ENCODE assay signal across 18 cellular contexts in genomic region chr3:72973031-72973723, GRCh38. TPM values are rescaled to one million over a fixed set of nuclear protein-coding genes. Genes with fewer than 3 reads are reported as not detected.
DNase-seq lines count a peak whose midpoint lies in the region; ATAC-seq, FAIRE-seq and TF ChIP-seq lines count a peak whose summit lies in the region.
"Had no signal": no experiment of that assay in that cellular context is flagged by ENCODE, and none has a peak within 500 bp of the region (broad histone marks: within the 10 kb centered on the region; RNA-seq: fewer than 3 reads in every experiment).

No MANE protein-coding gene starts in this region.

- DNase-seq in GM23338 (ENCODE audit: low spot score), result peak; percentile 54
- no peak for DNase-seq in keratinocyte (ENCODE audit: low read depth, low spot score)
- DNase-seq in small intestine, result peak; percentile 96
- no peak for DNase-seq in foreskin melanocyte
- DNase-seq in activated CD4-positive, alpha-beta T cell treated with anti-CD3 and anti-CD28 coated beads, Interleukin-2, amount 10 ng/mL, durations not matched to agents 7 days and 5 days, result no peak
- DNase-seq in stimulated activated CD4-positive, alpha-beta T cell treated with anti-CD3 and anti-CD28 coated beads, Interleukin-2, amount 100 ng/mL, for 48 hours, result no peak
- no peak for DNase-seq in T-helper 2 cell
- DNase-seq: activated CD4-positive, alpha-beta T cell treated with anti-CD3 and anti-CD28 coated beads for 1 hour; foreskin fibroblast; GM23248; kidney; NCI-H146; NCI-H510A treated with DMSO at 0.1 percent for 48 hours; T-helper 1 cell; upper lobe of left lung had no signal

- H4K20me1 ChIP-seq in GM23338 (replicated peaks; ENCODE audit: insufficient read depth) (no peaks in the 10 kb centered on the region), keratinocyte (ENCODE audit: control insufficient read depth, extremely low read depth, insufficient read depth, low read length) (no peaks in the 10 kb centered on the region)

- H3K4me3 ChIP-seq in GM23338 (no peak overlapping the region), keratinocyte (ENCODE audit: control insufficient read depth in 2 of 3, extremely low read depth in 1 of 3, insufficient read depth in 2 of 3, low read depth in 1 of 3, low read length in 3 of 3) (no peak overlapping the region), small intestine (ENCODE audit: low read depth in 1 of 2, low read length in 2 of 2) (peak overlapping the region in 1 of 2 donors; percentile 4)
- H3K4me3 ChIP-seq: GM23248, upper lobe of left lung had no signal

- H3K9me1 ChIP-seq in keratinocyte (ENCODE audit: control insufficient read depth, extremely low read depth, insufficient read depth, low read length), result no peaks in the 10 kb centered on the region

- POLR2A ChIA-PET in activated CD4-positive, alpha-beta T cell treated with anti-CD3 and anti-CD28 coated beads, Interleukin-2, amount 10 ng/mL, durations not matched to agents 7 days and 5 days (lab: Charles Lee), result no interaction called here

- ATAC-seq in GM23338, result peak; percentile 71
- no peak for ATAC-seq in activated T-helper 17 cell treated with anti-CD3 and anti-CD28 coated beads, Interleukin-2, amount 50 U/mL, for 72 hours (replicated peaks)
- ATAC-seq: Panc1 had no signal

- H3K79me2 ChIP-seq in GM23338 (replicated peaks; ENCODE audit: insufficient read depth), result no peaks in the 10 kb centered on the region
- no peaks in the 10 kb centered on the region for H3K79me2 ChIP-seq in keratinocyte (ENCODE audit: control insufficient read depth, insufficient read depth, low read length)

- H3K9ac ChIP-seq in keratinocyte (ENCODE audit: control insufficient read depth, extremely low read depth, insufficient read depth, low read length), result no peak overlapping the region
- H3K9ac ChIP-seq: GM23248 had no signal

- H3K4me3 Mint-ChIP-seq in GM23338, result no peak overlapping the region
- H3K4me3 Mint-ChIP-seq in activated T-helper 17 cell treated with anti-CD3 and anti-CD28 coated beads, Interleukin-2, amount 50 U/mL, for 72 hours, result no peak overlapping the region
- H3K4me3 Mint-ChIP-seq in activated CD4-positive, alpha-beta T cell treated with anti-CD3 and anti-CD28 coated beads, Interleukin-2, amount 10 ng/mL, durations not matched to agents 7 days and 5 days, result no peak overlapping the region
- H3K4me3 Mint-ChIP-seq: dendritic cell treated with granulocyte-macrophage colony-stimulating factor and Interleukin-4, amounts not matched to agents 40 ng/mL and 50 ng/mL, for 4 days had no signal

- H3K36me3 ChIP-seq in GM23338 (ENCODE audit: insufficient read depth) (no peaks in the 10 kb centered on the region), keratinocyte (ENCODE audit: control insufficient read depth in 2 of 2, extremely low read depth in 1 of 2, insufficient read depth in 2 of 2, low read length in 2 of 2) (no peaks in the 10 kb centered on the region), small intestine (ENCODE audit: control insufficient read depth in 2 of 2, insufficient read depth in 2 of 2, low read length in 2 of 2) (no peaks in the 10 kb centered on the region)
- H3K36me3 ChIP-seq: upper lobe of left lung had no signal

- no peaks in the 10 kb centered on the region for H3F3A ChIP-seq in GM23338 (replicated peaks; ENCODE audit: low read depth)

- H3K27me3 ChIP-seq in GM23338 (ENCODE audit: insufficient read depth) (no peaks in the 10 kb centered on the region), keratinocyte (ENCODE audit: control insufficient read depth, extremely low read depth, insufficient read depth, low read length) (no peaks in the 10 kb centered on the region), small intestine (ENCODE audit: control insufficient read depth in 2 of 2, insufficient read depth in 2 of 2, low read length in 2 of 2) (no peaks in the 10 kb centered on the region)
- H3K27me3 ChIP-seq: upper lobe of left lung had no signal

- CTCF ChIA-PET in activated CD4-positive, alpha-beta T cell treated with anti-CD3 and anti-CD28 coated beads, Interleukin-2, amount 10 ng/mL, durations not matched to agents 7 days and 5 days (lab: Charles Lee), result interaction anchor here (0.6 kb wide), 1 partner anchor 566 kb away, joined by 3 read pairs; no protein-coding TSS in a partner anchor

- H3K9me3 ChIP-seq in keratinocyte (ENCODE audit: control insufficient read depth, low read depth, low read length) (no peaks in the 10 kb centered on the region), small intestine (ENCODE audit: control insufficient read depth, low read depth) (no peaks in the 10 kb centered on the region)
- H3K9me3 ChIP-seq: upper lobe of left lung had no signal

- no peaks in the 10 kb centered on the region for H3K9me2 ChIP-seq in GM23338 (ENCODE audit: insufficient read depth)

- dilution Hi-C loops in keratinocyte (cut with MboI; ENCODE audit: extremely low pct_ligation_motif_present, low sequenced_read_pairs), result no loop called here

- H3K4me2 ChIP-seq in GM23338 (no peak overlapping the region; the same call in 1 of the 2 replicates), keratinocyte (ENCODE audit: control insufficient read depth, extremely low read depth, insufficient read depth, low read depth, low read length) (peak overlapping the region; percentile 11)

- H3K27ac ChIP-seq in GM23338 (ENCODE audit: low read depth) (no peak overlapping the region), keratinocyte (ENCODE audit: control insufficient read depth, insufficient read depth, low read length) (no peak overlapping the region), small intestine (ENCODE audit: low read depth in 1 of 2, low read length in 1 of 2) (peak overlapping the region in 1 of 2 donors; percentile 4)
- H3K27ac ChIP-seq: GM23248, upper lobe of left lung had no signal

- FAIRE-seq in keratinocyte (lab: Jason Lieb, UNC) (peak; percentile 5), small intestine (lab: Jason Lieb, UNC) (no peak)
- FAIRE-seq: kidney had no signal

- whole genome bisulfite sequencing in small intestine, 3 donors, result 17 to 45% (median 29%) methylated on average over 7 of the region's 7 CpGs

- H3K4me1 ChIP-seq in GM23338 (ENCODE audit: insufficient read depth), result peaks cover 7% of the 10 kb centered on the region; the same call in 1 of the 2 replicates
- H3K4me1 ChIP-seq in keratinocyte (ENCODE audit: control insufficient read depth, extremely low read depth, insufficient read depth, low read length), result peaks cover 11% of the 10 kb centered on the region
- H3K4me1 ChIP-seq in small intestine (ENCODE audit: control insufficient read depth in 2 of 2, insufficient read depth in 1 of 2, low read depth in 1 of 2, low read length in 1 of 2), result no peaks in the 10 kb centered on the region

- H3K4me1 Mint-ChIP-seq in GM23338, result peaks cover 20% of the 10 kb centered on the region
- peaks cover 7% of the 10 kb centered on the region for H3K4me1 Mint-ChIP-seq in activated T-helper 17 cell treated with anti-CD3 and anti-CD28 coated beads, Interleukin-2, amount 50 U/mL, for 72 hours
- peaks cover 5% of the 10 kb centered on the region for H3K4me1 Mint-ChIP-seq in activated CD4-positive, alpha-beta T cell treated with anti-CD3 and anti-CD28 coated beads, Interleukin-2, amount 10 ng/mL, durations not matched to agents 7 days and 5 days

- peaks cover 4% of the 10 kb centered on the region for H3K27me3 Mint-ChIP-seq in GM23338 (ENCODE audit: insufficient read depth, low read depth, poor library complexity)
- no peaks in the 10 kb centered on the region for H3K27me3 Mint-ChIP-seq in activated T-helper 17 cell treated with anti-CD3 and anti-CD28 coated beads, Interleukin-2, amount 50 U/mL, for 72 hours
- no peaks in the 10 kb centered on the region for H3K27me3 Mint-ChIP-seq in activated CD4-positive, alpha-beta T cell treated with anti-CD3 and anti-CD28 coated beads, Interleukin-2, amount 10 ng/mL, durations not matched to agents 7 days and 5 days

- H2AFZ ChIP-seq in GM23338, result peak overlapping the region; percentile 49; the same call in 1 of the 2 replicates
- H2AFZ ChIP-seq in keratinocyte (ENCODE audit: control insufficient read depth, low read length), result peak overlapping the region; percentile 80
- H2AFZ ChIP-seq: GM23248 had no signal

- TF ChIP-seq CTCF in GM23338 (conservative IDR thresholded peaks at IDR 0.05; ENCODE audit: low read depth in 2 of 2) (no peak), keratinocyte (optimal IDR thresholded peaks at IDR 0.05 in 1 of 3, IDR thresholded peaks at IDR 0.05 in 1 of 3, conservative IDR thresholded peaks at IDR 0.05 in 1 of 3; ENCODE audit: extremely low read depth in 1 of 3, insufficient read depth in 2 of 3, low read length in 3 of 3) (no peak)

- H3K36me3 Mint-ChIP-seq in GM23338 (ENCODE audit: low read depth), result 0 out of 3 replicates have a peak, but pooled peaks cover 2% of the 10 kb centered on the region
- no peaks in the 10 kb centered on the region for H3K36me3 Mint-ChIP-seq in activated T-helper 17 cell treated with anti-CD3 and anti-CD28 coated beads, Interleukin-2, amount 50 U/mL, for 72 hours (ENCODE audit: low read depth)
- no peaks in the 10 kb centered on the region for H3K36me3 Mint-ChIP-seq in activated CD4-positive, alpha-beta T cell treated with anti-CD3 and anti-CD28 coated beads, Interleukin-2, amount 10 ng/mL, durations not matched to agents 7 days and 5 days (ENCODE audit: low read depth)

- H3K9me3 Mint-ChIP-seq in GM23338, result no peaks in the 10 kb centered on the region
- H3K9me3 Mint-ChIP-seq in activated T-helper 17 cell treated with anti-CD3 and anti-CD28 coated beads, Interleukin-2, amount 50 U/mL, for 72 hours, result no peaks in the 10 kb centered on the region
- no peaks in the 10 kb centered on the region for H3K9me3 Mint-ChIP-seq in activated CD4-positive, alpha-beta T cell treated with anti-CD3 and anti-CD28 coated beads, Interleukin-2, amount 10 ng/mL, durations not matched to agents 7 days and 5 days
- H3K9me3 Mint-ChIP-seq: dendritic cell treated with granulocyte-macrophage colony-stimulating factor and Interleukin-4, amounts not matched to agents 40 ng/mL and 50 ng/mL, for 4 days had no signal

- peak overlapping the region; percentile 33 for H3K27ac Mint-ChIP-seq in GM23338
- peak overlapping the region; percentile 32 for H3K27ac Mint-ChIP-seq in activated T-helper 17 cell treated with anti-CD3 and anti-CD28 coated beads, Interleukin-2, amount 50 U/mL, for 72 hours
- H3K27ac Mint-ChIP-seq in activated CD4-positive, alpha-beta T cell treated with anti-CD3 and anti-CD28 coated beads, Interleukin-2, amount 10 ng/mL, durations not matched to agents 7 days and 5 days, result no peak overlapping the region
- H3K27ac Mint-ChIP-seq: dendritic cell treated with granulocyte-macrophage colony-stimulating factor and Interleukin-4, amounts not matched to agents 40 ng/mL and 50 ng/mL, for 4 days had no signal

RNA-seq across cellular contexts. Expression of gene PPP4R2, which starts 23.4 kb away (rescaled TPM):
- 62.7 and 72.1 TPM in 2 replicates for total RNA-seq in GM23338 (2014; rRNA removed; shearing (Covaris generic))
- polyA plus RNA-seq in GM23338 (2016; fragmentation: Nextera tagmentation; extraction: Ambion mirVana) (117 TPM in 2 replicates), keratinocyte (19.2 to 46.6 TPM (median 19.3 TPM) in 3 replicates), small intestine (10 to 100 TPM; 18.8 to 29.3 (median 18.9) TPM)
- total RNA-seq in activated T-helper 17 cell treated with anti-CD3 and anti-CD28 coated beads, Interleukin-2, amount 50 U/mL, for 72 hours, result 10 to 100 TPM; 87.8 to 95.0 TPM
- polyA plus RNA-seq in keratinocyte (2011; ENCODE audit: low read depth), result 46.7 TPM
- 13.0 and 24.2 TPM in 2 replicates for polyA plus RNA-seq in keratinocyte (2011; cell fraction: cytosol; rRNA removed)
- 19.5 and 26.1 TPM in 2 replicates for polyA plus RNA-seq in keratinocyte (2011; cell fraction: nucleus; rRNA removed)
- 25.6 and 32.0 TPM in 2 replicates for polyA plus RNA-seq in keratinocyte (2012; ENCODE audit: low replicate concordance)
- 0.72 to 21.5 TPM (median 8.9 TPM) in 3 replicates for polyA minus RNA-seq in keratinocyte
- 11.3 TPM for polyA minus RNA-seq in keratinocyte (2011; cell fraction: cytosol; rRNA and poly(A)+ RNA removed)
- 10.2 and 26.3 TPM in 2 replicates for polyA minus RNA-seq in keratinocyte (2011; cell fraction: nucleus; rRNA and poly(A)+ RNA removed)
- total RNA-seq in activated CD4-positive, alpha-beta T cell treated with anti-CD3 and anti-CD28 coated beads, Interleukin-2, amount 10 ng/mL, durations not matched to agents 7 days and 5 days, result 10 to 100 TPM; 76.9 to 86.6 TPM

Comparison
In these comparisons a context has a peak if more than half of its experiments do, and no peak if none do; other contexts are left out.
1. DNase-seq: peak in GM23338 (single experiment) and small intestine (single experiment); none in keratinocyte (single experiment), foreskin melanocyte (single experiment), activated CD4-positive, alpha-beta T cell treated with anti-CD3 and anti-CD28 coated beads, Interleukin-2, amount 10 ng/mL, durations not matched to agents 7 days and 5 days (single experiment), stimulated activated CD4-positive, alpha-beta T cell treated with anti-CD3 and anti-CD28 coated beads, Interleukin-2, amount 100 ng/mL, for 48 hours (0 of 2) and T-helper 2 cell (0 of 5).